7 cellular contexts compared by ENCODE assay signal in genomic region chr11:9716275-9717039, GRCh38. TPM values are rescaled to one million over a fixed set of nuclear protein-coding genes. Genes with fewer than 3 reads are reported as not detected.
DNase-seq lines count a peak whose midpoint lies in the region; ATAC-seq and TF ChIP-seq lines count a peak whose summit lies in the region.

No MANE protein-coding gene starts in this region.

- H3K27ac ChIP-seq in epithelial cell of prostate (peak overlapping the region; percentile 28), skeletal muscle tissue (ENCODE audit: low read depth, low read length) (peak overlapping the region; percentile 69), WERI-Rb-1 (no peak overlapping the region)

- no peak overlapping the region for H3K4me3 ChIP-seq in skeletal muscle tissue (ENCODE audit: low read length in 3 of 3)
- no peak overlapping the region for H3K4me3 ChIP-seq in WERI-Rb-1 (ENCODE audit: low read depth, low read length)

- peaks cover 5 to 13% (median 12%) of the 10 kb centered on the region in 3 donors for H3K4me1 ChIP-seq in skeletal muscle tissue (ENCODE audit: control insufficient read depth in 3 of 3, insufficient read depth in 3 of 3, low read length in 3 of 3)

- H3K27me3 ChIP-seq in skeletal muscle tissue (ENCODE audit: control insufficient read depth in 3 of 3, insufficient read depth in 3 of 3, low read length in 3 of 3) (no peaks in the 10 kb centered on the region), WERI-Rb-1 (ENCODE audit: insufficient read depth, low read depth, severe bottlenecking) (no peaks in the 10 kb centered on the region)

- peak; percentile 94 for DNase-seq in OCI-M1 (lab: John Stamatoyannopoulos, UW)
- no peak for DNase-seq in epithelial cell of prostate (ENCODE audit: low read depth, low spot score)
- DNase-seq in WERI-Rb-1, result no peak
- DNase-seq in NCI-H1105 (lab: John Stamatoyannopoulos, UW), result no peak

- no peak for TF ChIP-seq CTCF in WERI-Rb-1 (IDR thresholded peaks at IDR 0.05; ENCODE audit: low read depth, low read length)

- peak; percentile 80 for ATAC-seq in GM18868 (IDR thresholded peaks at IDR 0.05; ENCODE audit: unreplicated experiment)
- ATAC-seq in HG02763 (IDR thresholded peaks at IDR 0.05; ENCODE audit: unreplicated experiment), result peak; percentile 51

- no peak overlapping the region for H3K9ac ChIP-seq in skeletal muscle tissue (ENCODE audit: low read depth in 1 of 3, low read length in 3 of 3)

- H3K9me3 ChIP-seq in skeletal muscle tissue (ENCODE audit: control insufficient read depth in 3 of 3, low read length in 3 of 3), result no peaks in the 10 kb centered on the region
- no peaks in the 10 kb centered on the region for H3K9me3 ChIP-seq in WERI-Rb-1 (ENCODE audit: severe bottlenecking)

- H3K36me3 ChIP-seq in skeletal muscle tissue (ENCODE audit: control insufficient read depth in 3 of 3, insufficient read depth in 3 of 3, low read length in 3 of 3), result no peaks in the 10 kb centered on the region
- peaks cover 4% of the 10 kb centered on the region; the same call in 1 of the 2 replicates for H3K36me3 ChIP-seq in WERI-Rb-1

RNA-seq across cellular contexts. Expression of gene SWAP70, which starts 52.6 kb away (rescaled TPM):
- total RNA-seq in skeletal muscle tissue, result 14.6 TPM
